Comparison of ENCODE assay signal across 30 cellular contexts in the genomic region with DNA sequence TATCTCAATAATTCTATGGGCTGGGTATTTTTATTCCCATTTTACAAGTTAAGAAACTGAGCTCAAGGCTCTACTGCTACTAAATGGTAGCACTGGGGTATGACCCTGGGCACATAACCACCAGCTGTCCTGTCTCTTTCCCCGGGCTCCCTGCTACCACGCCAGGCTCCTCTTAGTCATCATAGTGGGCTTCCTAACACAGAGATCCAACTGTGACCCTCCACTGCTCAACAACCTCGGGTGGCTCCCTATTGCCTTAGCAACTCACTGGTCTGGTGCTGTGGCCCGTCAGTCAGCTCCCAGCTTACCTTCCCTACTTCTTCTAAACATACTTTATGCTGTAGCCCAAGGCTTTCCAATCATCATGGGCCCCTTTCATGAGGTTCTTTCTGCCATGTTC. TPM values are rescaled to one million over a fixed set of nuclear protein-coding genes. Genes with fewer than 3 reads are reported as not detected.
DNase-seq lines count a peak whose midpoint lies in the region; ATAC-seq and TF ChIP-seq lines count a peak whose summit lies in the region.
"Had no signal": no experiment of that assay in that cellular context is flagged by ENCODE, and none has a peak within 500 bp of the region (broad histone marks: within the 10 kb centered on the region; RNA-seq: fewer than 3 reads in every experiment).

No MANE protein-coding gene starts in this region.

- TF ChIP-seq EP300 in gastroesophageal sphincter (IDR thresholded peaks at IDR 0.05) = no peak

- H3K4me3 ChIP-seq in gastroesophageal sphincter (no peak overlapping the region), rectal smooth muscle tissue (ENCODE audit: low read length) (no peak overlapping the region), uterus (no peak overlapping the region), Caco-2 (ENCODE audit: low read depth, low read length) (no peak overlapping the region)
- H3K4me3 ChIP-seq: K562, skin epidermis, thyroid gland had no signal

- intact Hi-C loops in cardiac septum (cut with DNase I) = no loop called here
- intact Hi-C loops in Right ventricle myocardium superior (cut with DNase I) = no loop called here
- intact Hi-C loops in uterus (cut with DNase I; ENCODE audit: low total_unique reads) = no loop called here
- intact Hi-C loops in activated naive CD4-positive, alpha-beta T cell treated with anti-CD3 and anti-CD28 coated beads for 36 hours (cut with micrococcal nuclease) = no loop called here
- intact Hi-C loops in Caco-2 (cut with micrococcal nuclease; ENCODE audit: unreplicated experiment) = no loop called here

- no peaks in the 10 kb centered on the region for H3K9me3 ChIP-seq in gastroesophageal sphincter
- H3K9me3 ChIP-seq in uterus = no peaks in the 10 kb centered on the region
- H3K9me3 ChIP-seq in Caco-2 = no peaks in the 10 kb centered on the region
- H3K9me3 ChIP-seq: thyroid gland had no signal

- H3K27ac Mint-ChIP-seq in activated naive CD4-positive, alpha-beta T cell treated with anti-CD3 and anti-CD28 coated beads for 36 hours = no peak overlapping the region
- H3K27ac Mint-ChIP-seq in Caco-2 (ENCODE audit: unreplicated experiment) = no peak overlapping the region
- H3K27ac Mint-ChIP-seq: CD8-positive, alpha-beta memory T cell; stimulated activated naive B cell treated with anti-CD40 and anti-IgM and Interleukin-4, amounts not matched to agents 10 μg/mL and 1 μg/mL and 100 μg/mL, for 72 hours had no signal

- peaks cover 24% of the 10 kb centered on the region for H3K27me3 Mint-ChIP-seq in activated naive CD4-positive, alpha-beta T cell treated with anti-CD3 and anti-CD28 coated beads for 36 hours (ENCODE audit: low read depth)
- peaks cover 3% of the 10 kb centered on the region for H3K27me3 Mint-ChIP-seq in Caco-2 (ENCODE audit: insufficient read depth, unreplicated experiment)

- peaks cover 3% of the 10 kb centered on the region for H3K4me1 Mint-ChIP-seq in activated naive CD4-positive, alpha-beta T cell treated with anti-CD3 and anti-CD28 coated beads for 36 hours (ENCODE audit: low read depth)
- H3K4me1 Mint-ChIP-seq in Caco-2 (ENCODE audit: low read depth, unreplicated experiment) = peaks cover 7% of the 10 kb centered on the region

- H3K36me3 ChIP-seq in gastroesophageal sphincter (no peaks in the 10 kb centered on the region), rectal smooth muscle tissue (ENCODE audit: control insufficient read depth, insufficient read depth, low read length) (no peaks in the 10 kb centered on the region), uterus (no peaks in the 10 kb centered on the region), Caco-2 (ENCODE audit: control insufficient read depth, insufficient read depth, low read length) (no peaks in the 10 kb centered on the region)
- H3K36me3 ChIP-seq: thyroid gland had no signal

- no peak for TF ChIP-seq CTCF in gastroesophageal sphincter (IDR thresholded peaks at IDR 0.05)
- TF ChIP-seq CTCF in uterus (IDR thresholded peaks at IDR 0.05) = no peak
- no peak for TF ChIP-seq CTCF in Caco-2 (IDR thresholded peaks at IDR 0.05; ENCODE audit: insufficient read depth in 1 of 2, low read depth in 1 of 2, low read length in 1 of 2, severe bottlenecking in 1 of 2, unreplicated experiment in 1 of 2)

- DNase-seq in cardiac septum (ENCODE audit: low spot score) (peak; percentile 27), Right ventricle myocardium superior (no peak), uterus (no peak), Caco-2 (no peak), occipital lobe (lab: John Stamatoyannopoulos, UW) (no peak)
- no peak for DNase-seq in activated naive CD4-positive, alpha-beta T cell treated with anti-CD3 and anti-CD28 coated beads for 36 hours
- DNase-seq: 8988T; activated CD4-positive, alpha-beta T cell treated with anti-CD3 and anti-CD28 coated beads, Interleukin-2, amount 50 U/mL, for 48 hours; activated CD4-positive, CD25-positive, alpha-beta regulatory T cell; activated effector memory CD4-positive, alpha-beta T cell treated with Interleukin-2 at 50 U/mL for 16 hours; AML-193; CD8-positive, alpha-beta memory T cell; effector CD4-positive, alpha-beta T cell; erythroblast; foreskin melanocyte; GF-D8; mammary epithelial cell; MM.1S; NCI-H2171; NCI-H524 treated with DMSO at 0.1 percent for 48 hours; stimulated activated CD4-positive, alpha-beta T cell treated with anti-CD3 and anti-CD28 coated beads, Interleukin-2, amount 100 ng/mL, for 24 hours; stimulated activated naive B cell treated with anti-CD40 and anti-IgM and Interleukin-4, amounts not matched to agents 10 μg/mL and 1 μg/mL and 100 μg/mL, for 72 hours; T1000 had no signal

- H3K4me3 Mint-ChIP-seq in activated naive CD4-positive, alpha-beta T cell treated with anti-CD3 and anti-CD28 coated beads for 36 hours = no peak overlapping the region
- no peak overlapping the region for H3K4me3 Mint-ChIP-seq in Caco-2 (ENCODE audit: unreplicated experiment)
- H3K4me3 Mint-ChIP-seq: CD8-positive, alpha-beta memory T cell; stimulated activated naive B cell treated with anti-CD40 and anti-IgM and Interleukin-4, amounts not matched to agents 10 μg/mL and 1 μg/mL and 100 μg/mL, for 72 hours had no signal

- H3K27ac ChIP-seq in gastroesophageal sphincter (peak overlapping the region in 3 of 4 donors; percentile 57 to 77 (median 70)), rectal smooth muscle tissue (ENCODE audit: low read depth, low read length) (peak overlapping the region; percentile 38), uterus (peak overlapping the region; percentile 84 to 90)
- H3K27ac ChIP-seq: thyroid gland had no signal

- no peaks in the 10 kb centered on the region for H3K9me3 Mint-ChIP-seq in activated naive CD4-positive, alpha-beta T cell treated with anti-CD3 and anti-CD28 coated beads for 36 hours
- H3K9me3 Mint-ChIP-seq in Caco-2 (ENCODE audit: unreplicated experiment) = no peaks in the 10 kb centered on the region
- H3K9me3 Mint-ChIP-seq: stimulated activated naive B cell treated with anti-CD40 and anti-IgM and Interleukin-4, amounts not matched to agents 10 μg/mL and 1 μg/mL and 100 μg/mL, for 72 hours had no signal

- TF ChIP-seq POLR2A in gastroesophageal sphincter (IDR thresholded peaks at IDR 0.05) (no peak), uterus (IDR thresholded peaks at IDR 0.05) (no peak)

- no TSS peak for BruUV-seq in Caco-2 (replicated peaks; lab: Mats Ljungman, UMichigan)

- ATAC-seq in Right ventricle myocardium superior (ENCODE audit: poor library complexity) = no peak
- ATAC-seq in gastroesophageal sphincter = no peak
- ATAC-seq: HCT116; K562; stimulated activated naive B cell treated with anti-CD40 and anti-IgM and Interleukin-4, amounts not matched to agents 10 μg/mL and 1 μg/mL and 100 μg/mL, for 72 hours had no signal

- POLR2A ChIA-PET in Caco-2 (lab: Charles Lee) = no interaction called here

- WGBS in gastroesophageal sphincter (ENCODE audit: low coverage in 1 of 2), 2 donors = 74 to 86% methylated on average over 4 of the region's 4 CpGs

- H3K4me1 ChIP-seq in gastroesophageal sphincter = peaks cover 0 to 84% (median 0%) of the 10 kb centered on the region in 3 donors
- H3K4me1 ChIP-seq in rectal smooth muscle tissue (ENCODE audit: control insufficient read depth, insufficient read depth, low read length) = peaks cover 4% of the 10 kb centered on the region
- H3K4me1 ChIP-seq in uterus = peaks cover 0 to 3% of the 10 kb centered on the region in 2 donors
- H3K4me1 ChIP-seq in Caco-2 = peaks cover 8% of the 10 kb centered on the region

- H3K9ac ChIP-seq in rectal smooth muscle tissue (ENCODE audit: low read length) = no peak overlapping the region

- peaks cover 22% of the 10 kb centered on the region for H3K27me3 ChIP-seq in gastroesophageal sphincter
- peaks cover 3% of the 10 kb centered on the region for H3K27me3 ChIP-seq in rectal smooth muscle tissue (ENCODE audit: control insufficient read depth, insufficient read depth, low read length)
- H3K27me3 ChIP-seq in uterus = peaks cover 0 to 4% of the 10 kb centered on the region in 2 donors
- no peaks in the 10 kb centered on the region; the same call in 1 of the 2 replicates for H3K27me3 ChIP-seq in Caco-2 (replicated peaks; ENCODE audit: control insufficient read depth, insufficient read depth, low read length)

- H3K36me3 Mint-ChIP-seq in activated naive CD4-positive, alpha-beta T cell treated with anti-CD3 and anti-CD28 coated beads for 36 hours (ENCODE audit: low read depth) = no peaks in the 10 kb centered on the region
- no peaks in the 10 kb centered on the region for H3K36me3 Mint-ChIP-seq in Caco-2 (ENCODE audit: insufficient read depth, unreplicated experiment)
- H3K36me3 Mint-ChIP-seq: CD8-positive, alpha-beta memory T cell; stimulated activated naive B cell treated with anti-CD40 and anti-IgM and Interleukin-4, amounts not matched to agents 10 μg/mL and 1 μg/mL and 100 μg/mL, for 72 hours had no signal

- CTCF ChIA-PET in activated naive CD4-positive, alpha-beta T cell treated with anti-CD3 and anti-CD28 coated beads for 36 hours (lab: Charles Lee) = no interaction called here
- CTCF ChIA-PET in Caco-2 (lab: Charles Lee) = no interaction called here

RNA-seq across cellular contexts. Expression of gene KIAA1755, which starts 4.5 kb away (rescaled TPM):
- total RNA-seq in cardiac septum = 7.0 TPM
- total RNA-seq in Right ventricle myocardium superior = 5.4 TPM
- total RNA-seq in gastroesophageal sphincter = 10 to 100 TPM in 2 of 4 donors, 1 to 10 TPM in 2; 5.1 to 19.9 (median 11.5) TPM
- total RNA-seq in uterus = 10 to 100 TPM in 3 of 4 donors, 1 to 10 TPM in 1; 5.3 to 47.6 (median 15.7) TPM
- not detected for total RNA-seq in activated naive CD4-positive, alpha-beta T cell treated with anti-CD3 and anti-CD28 coated beads for 36 hours
- total RNA-seq in Caco-2 (2022) = 0.19 and 0.20 TPM in 2 replicates
- total RNA-seq in occipital lobe = 0.94 TPM
- total RNA-seq: CD8-positive, alpha-beta memory T cell; K562 had no signal

RNA-seq across cellular contexts. Expression of gene BPI, which starts 47.9 kb away (rescaled TPM):
- total RNA-seq in cardiac septum (0.40 TPM), Right ventricle myocardium superior (0.11 TPM), gastroesophageal sphincter (under 1 TPM in 2 of 4 donors, not detected in 2; 0.27 to 0.47 TPM), uterus (10 to 100 TPM in 1 of 4 donors, 1 to 10 TPM in 1, under 1 TPM in 1, not detected in 1; 0.27 to 11.5 (median 3.5) TPM), Caco-2 (2022) (not detected in 2 replicates), occipital lobe (not detected)
- total RNA-seq in activated naive CD4-positive, alpha-beta T cell treated with anti-CD3 and anti-CD28 coated beads for 36 hours = not detected
- total RNA-seq: CD8-positive, alpha-beta memory T cell; K562; mammary epithelial cell; myocyte had no signal
